22 cellular contexts compared by ENCODE assay signal in the genomic region with DNA sequence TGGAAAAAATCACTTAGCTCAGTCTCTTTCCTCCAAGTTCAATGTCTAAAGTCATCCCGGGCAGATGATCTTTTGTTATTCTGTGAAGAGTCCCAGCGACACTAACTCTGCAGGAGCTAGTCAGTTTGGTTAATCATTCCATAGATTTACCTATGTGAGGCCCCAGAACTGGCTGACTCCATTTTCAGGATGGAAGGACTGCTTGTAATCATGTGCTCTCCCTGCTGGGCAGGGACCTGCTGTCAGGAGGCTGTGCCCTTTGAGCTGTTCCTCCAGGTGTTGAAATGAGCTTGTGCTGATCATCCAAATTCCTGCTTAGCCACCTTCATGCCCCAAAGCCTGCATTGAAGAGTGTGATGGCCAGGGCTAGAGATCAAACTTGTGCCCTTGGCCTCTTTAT.
A peak's percentile ranks its signal among the peaks of the same experiment; 100 is the strongest.
DNase-seq lines count a peak whose midpoint lies in the region; ATAC-seq, FAIRE-seq and TF ChIP-seq lines count a peak whose summit lies in the region.
"Had no signal": no experiment of that assay in that cellular context is flagged by ENCODE, and none has a peak within 500 bp of the region (broad histone marks: within the 10 kb centered on the region; RNA-seq: fewer than 3 reads in every experiment).

No MANE protein-coding gene starts in this region.

- intact Hi-C loops in kidney (cut with DNase I) (no loop called here), testis (cut with DNase I; ENCODE audit: low total_unique reads) (no loop called here)

- TF ChIP-seq CTCF in kidney (IDR thresholded peaks at IDR 0.05; ENCODE audit: borderline replicate concordance, extremely low read depth, insufficient read depth) (no peak), testis (IDR thresholded peaks at IDR 0.05) (no peak)

- H3K36me3 ChIP-seq in kidney (ENCODE audit: control insufficient read depth in 1 of 2, insufficient read depth in 2 of 2, low read length in 2 of 2), result no peaks in the 10 kb centered on the region
- H3K36me3 ChIP-seq in mesenchymal stem cell (ENCODE audit: control insufficient read depth in 1 of 2, insufficient read depth in 2 of 2, low read depth in 1 of 2, low read length in 2 of 2), result peaks cover 0 to 6% of the 10 kb centered on the region in 2 experiments
- H3K36me3 ChIP-seq in testis (ENCODE audit: low read depth, missing control alignments), result no peaks in the 10 kb centered on the region

- H3K18ac ChIP-seq in mesenchymal stem cell (ENCODE audit: low read depth in 1 of 2, low read length in 2 of 2), result no peak overlapping the region

- no peaks in the 10 kb centered on the region for H3K9me3 ChIP-seq in kidney (ENCODE audit: control insufficient read depth in 1 of 2, low read length in 2 of 2)
- peaks cover 2% of the 10 kb centered on the region for H3K9me3 ChIP-seq in mesenchymal stem cell (ENCODE audit: control insufficient read depth, low read length)
- no peaks in the 10 kb centered on the region for H3K9me3 ChIP-seq in testis

- H2BK15ac ChIP-seq in mesenchymal stem cell (ENCODE audit: low read depth, poor library complexity, severe bottlenecking), result no peak overlapping the region

- peaks cover 0 to 7% of the 10 kb centered on the region in 2 experiments for H3K27me3 ChIP-seq in mesenchymal stem cell (ENCODE audit: control insufficient read depth in 1 of 2, insufficient read depth in 1 of 2, low read length in 2 of 2)
- H3K27me3 ChIP-seq in testis, result no peaks in the 10 kb centered on the region

- H3K14ac ChIP-seq in mesenchymal stem cell (ENCODE audit: low read length in 2 of 2), result no peak overlapping the region

- no peak overlapping the region for H2BK12ac ChIP-seq in mesenchymal stem cell (ENCODE audit: low read length in 2 of 2)

- H4K8ac ChIP-seq in mesenchymal stem cell (ENCODE audit: low read length), result no peak overlapping the region

- TF ChIP-seq POLR2A in testis (IDR thresholded peaks at IDR 0.05), result no peak

- H3K79me1 ChIP-seq in mesenchymal stem cell (replicated peaks; ENCODE audit: low read length, poor library complexity, severe bottlenecking), result peaks cover 7% of the 10 kb centered on the region

- H2BK120ac ChIP-seq in mesenchymal stem cell (ENCODE audit: low read depth, low read length), result no peak overlapping the region

- DNase-seq in Caki2 (ENCODE audit: low read depth) (peak; percentile 56), RPMI8226 (peak; percentile 45), kidney (no peak), mesenchymal stem cell (no peak), testis (no peak), NCI-H774 (lab: John Stamatoyannopoulos, UW) (no peak), NCI-H526 (lab: John Stamatoyannopoulos, UW) (no peak)
- DNase-seq: DMS153; GM23248; H9; MM.1S; NCI-H187; NCI-H2171 treated with DMSO at 0.1 percent for 48 hours; NCI-H345; NCI-H510A treated with DMSO at 0.1 percent for 48 hours; NCI-H82; NK-92 treated with Interleukin-12 subunit alpha and Interleukin-12 subunit beta, amount 100 ng/mL, for 24 hours; PC-9; SHP77 had no signal

- in situ Hi-C loops in Caki2 (cut with HindIII; ENCODE audit: low pct_unique_long_range_greater_than_20kb, low sequenced_read_pairs), result no loop called here

- H3K4me3 ChIP-seq in kidney (ENCODE audit: low read length in 2 of 2) (no peak overlapping the region), mesenchymal stem cell (ENCODE audit: insufficient read depth in 1 of 2, low read depth in 1 of 2, low read length in 2 of 2) (no peak overlapping the region), testis (no peak overlapping the region)
- H3K4me3 ChIP-seq: GM23248, PC-9 had no signal

- no peak overlapping the region for H3K4ac ChIP-seq in mesenchymal stem cell (ENCODE audit: low read depth in 1 of 2, low read length in 2 of 2)

- 80% methylated on average over 2 of the region's 2 CpGs for WGBS in mesenchymal stem cell
- WGBS in testis, 2 donors, result 100% methylated on average over 2 of the region's 2 CpGs; no CpG with 5 or more reads in 1 of the 2 donors

- H3K4me1 ChIP-seq in kidney (ENCODE audit: control insufficient read depth in 1 of 2, insufficient read depth in 1 of 2, low read depth in 1 of 2, low read length in 2 of 2) (peaks cover 12 to 27% of the 10 kb centered on the region in 2 donors), mesenchymal stem cell (ENCODE audit: control insufficient read depth, insufficient read depth, low read depth, low read length) (peaks cover 33% of the 10 kb centered on the region), testis (peaks cover 5% of the 10 kb centered on the region)

- H2AK5ac ChIP-seq in mesenchymal stem cell (ENCODE audit: low read length, severe bottlenecking), result no peak overlapping the region

- FAIRE-seq in kidney (lab: Jason Lieb, UNC), result peak; percentile 76

- H3K4me2 ChIP-seq in mesenchymal stem cell (ENCODE audit: low read length, poor library complexity, severe bottlenecking), result peak overlapping the region; percentile 16
- H3K4me2 ChIP-seq: KMS-11, PC-9 had no signal

- H4K91ac ChIP-seq in mesenchymal stem cell (ENCODE audit: low read length), result no peak overlapping the region

- H2AFZ ChIP-seq in mesenchymal stem cell (ENCODE audit: low read depth, low read length), result no peak overlapping the region
- H2AFZ ChIP-seq: GM23248, PC-9 had no signal

- ATAC-seq in HG03442 (IDR thresholded peaks at IDR 0.05; ENCODE audit: unreplicated experiment), result no peak

- H3K27ac ChIP-seq in kidney (ENCODE audit: low read depth in 2 of 2, low read length in 2 of 2) (peak overlapping the region; percentile 28 to 78), mesenchymal stem cell (ENCODE audit: low read length, poor library complexity, severe bottlenecking) (peak overlapping the region; percentile 46), testis (no peak overlapping the region)
- H3K27ac ChIP-seq: GM23248, KMS-11, PC-9, RWPE1 had no signal

- H3K23ac ChIP-seq in mesenchymal stem cell (ENCODE audit: low read length in 2 of 2), result no peak overlapping the region

- H2BK5ac ChIP-seq in mesenchymal stem cell (ENCODE audit: low read depth, low read length, poor library complexity, severe bottlenecking), result no peak overlapping the region

- H3K9ac ChIP-seq in kidney (ENCODE audit: low read length in 2 of 2) (no peak overlapping the region), mesenchymal stem cell (ENCODE audit: low read length) (no peak overlapping the region)
- H3K9ac ChIP-seq: GM23248, KMS-11 had no signal

Comparison
In these comparisons a context has a peak if more than half of its experiments do, and no peak if none do; other contexts are left out.
1. DNase-seq: peak in Caki2 (single experiment) and RPMI8226 (single experiment); none in kidney (single experiment), mesenchymal stem cell (single experiment), testis (single experiment), NCI-H774 (single experiment) and NCI-H526 (0 of 2).
2. H3K27ac ChIP-seq: peak in kidney (2 of 2) and mesenchymal stem cell (single experiment); none in testis (0 of 2).